Comparison of ENCODE assay signal across 15 cellular contexts in genomic region chr15:78038585-78039247, GRCh38. TPM values are rescaled to one million over a fixed set of nuclear protein-coding genes. Genes with fewer than 3 reads are reported as not detected.
DNase-seq lines count a peak whose midpoint lies in the region; ATAC-seq, FAIRE-seq and TF ChIP-seq lines count a peak whose summit lies in the region.
"Had no signal": no experiment of that assay in that cellular context is flagged by ENCODE, and none has a peak within 500 bp of the region (broad histone marks: within the 10 kb centered on the region; RNA-seq: fewer than 3 reads in every experiment).

No MANE protein-coding gene starts in this region.

- peaks cover 20 to 50% (median 34%) of the 10 kb centered on the region in 11 experiments; a peak in 21 of 22 replicates for H3K36me3 ChIP-seq in BLaER1 treated with 17β-estradiol and CSF1 and Interleukin-3, amounts not matched to agents 10 nM and 100 nM
- peaks cover 7 to 21% of the 10 kb centered on the region in 2 experiments for H3K36me3 ChIP-seq in GM12878 (ENCODE audit: control insufficient read depth in 2 of 2, insufficient read depth in 2 of 2, low read length in 1 of 2)

- peak overlapping the region in 3 of 11 experiments; percentile 2 to 21 (median 14); a peak in 2 of 22 replicates for H3K9ac ChIP-seq in BLaER1 treated with 17β-estradiol and CSF1 and Interleukin-3, amounts not matched to agents 10 nM and 100 nM
- no peak overlapping the region for H3K9ac ChIP-seq in H9 (ENCODE audit: extremely low read depth, insufficient read length, low read length)
- H3K9ac ChIP-seq in GM12878 (ENCODE audit: control insufficient read depth, insufficient read depth, low read length) = no peak overlapping the region

- FAIRE-seq in GM12878 (lab: Jason Lieb, UNC) = no peak

- no peak overlapping the region for H4K8ac ChIP-seq in H9 (replicated peaks; ENCODE audit: insufficient read length, low read depth, low read length)

- H3K4me1 ChIP-seq in BLaER1 treated with 17β-estradiol and CSF1 and Interleukin-3, amounts not matched to agents 10 nM and 100 nM = peaks cover 62 to 87% (median 75%) of the 10 kb centered on the region in 10 experiments
- no peaks in the 10 kb centered on the region for H3K4me1 ChIP-seq in H9 (ENCODE audit: insufficient read depth, low read length)
- H3K4me1 ChIP-seq in GM12878 (ENCODE audit: control insufficient read depth, insufficient read depth, low read length) = peaks cover 30% of the 10 kb centered on the region

- H3K9me3 ChIP-seq in BLaER1 treated with 17β-estradiol and CSF1 and Interleukin-3, amounts not matched to agents 10 nM and 100 nM (replicated peaks in 1 of 11) = no peaks in the 10 kb centered on the region
- H3K9me3 ChIP-seq in H9 (ENCODE audit: control insufficient read depth, low read depth, low read length) = no peaks in the 10 kb centered on the region
- no peaks in the 10 kb centered on the region for H3K9me3 ChIP-seq in GM12878 (replicated peaks; ENCODE audit: control insufficient read depth, insufficient read depth, low read length)
- H3K9me3 ChIP-seq: ascending aorta had no signal

- no peak overlapping the region for H3K4ac ChIP-seq in H9 (ENCODE audit: low read depth, low read length)

- peak overlapping the region; percentile 63 to 84 (median 72) for H3K4me2 ChIP-seq in BLaER1 treated with 17β-estradiol and CSF1 and Interleukin-3, amounts not matched to agents 10 nM and 100 nM
- no peak overlapping the region for H3K4me2 ChIP-seq in H9 (ENCODE audit: insufficient read depth, insufficient read length, low read length)
- H3K4me2 ChIP-seq in GM12878 (ENCODE audit: control insufficient read depth, insufficient read depth) = no peak overlapping the region

- DNase-seq in H9 (no peak), GM12878 (ENCODE audit: low read depth, low spot score) (no peak), nephron progenitor cell (no peak), NCI-H2196 treated with DMSO at 0.1 percent for 48 hours (lab: John Stamatoyannopoulos, UW; ENCODE audit: unreplicated experiment) (no peak), cerebellar nuclear complex (lab: John Stamatoyannopoulos, UW) (no peak), SW480 (ENCODE audit: low spot score) (no peak)
- DNase-seq: dorsolateral prefrontal cortex; IMR-90; NCI-H1092 treated with DMSO at 0.1 percent for 48 hours; NK-92 treated with Interleukin-12 subunit alpha and Interleukin-12 subunit beta, amount 100 ng/mL, for 24 hours; trophoblast cell had no signal

- H3K27me3 ChIP-seq in BLaER1 treated with 17β-estradiol and CSF1 and Interleukin-3, amounts not matched to agents 10 nM and 100 nM = no peaks in the 10 kb centered on the region
- H3K27me3 ChIP-seq in H9 (ENCODE audit: insufficient read depth, low read length) (no peaks in the 10 kb centered on the region), GM12878 (replicated peaks in 1 of 2; ENCODE audit: control insufficient read depth in 2 of 2, insufficient read depth in 2 of 2, low read length in 1 of 2) (no peaks in the 10 kb centered on the region)
- H3K27me3 ChIP-seq: ascending aorta, dorsolateral prefrontal cortex had no signal

- H2BK12ac ChIP-seq in H9 (ENCODE audit: insufficient read length, low read depth, low read length) = no peak overlapping the region

- no peak overlapping the region for H3K23ac ChIP-seq in H9 (ENCODE audit: insufficient read length, low read depth, low read length)

- no TSS peak for BruUV-seq in GM12878 (replicated peaks; lab: Mats Ljungman, UMichigan)

- no peak overlapping the region for H2AFZ ChIP-seq in H9 (ENCODE audit: low read length)
- H2AFZ ChIP-seq in GM12878 (ENCODE audit: control insufficient read depth, low read depth, low read length) = no peak overlapping the region

- H3K56ac ChIP-seq in H9 (ENCODE audit: insufficient read length, low read depth, low read length) = no peak overlapping the region

- in situ Hi-C loops in GM12878 (cut with MboI) = no loop called here

- CTCF ChIA-PET in GM12878 (lab: Yijun Ruan, JAX) = interaction anchor here (1.0 kb wide), 1 partner anchor 12 kb away, joined by 3 read pairs; no protein-coding TSS in a partner anchor

- no peaks in the 10 kb centered on the region for H3K79me2 ChIP-seq in H9 (ENCODE audit: insufficient read depth, low read length)
- no peaks in the 10 kb centered on the region; the same call in none of the 2 replicates for H3K79me2 ChIP-seq in GM12878 (ENCODE audit: control insufficient read depth, insufficient read depth, low read length)

- no peak for TF ChIP-seq POLR2A in GM12878 (IDR thresholded peaks at IDR 0.05; ENCODE audit: low read depth, low read length)

- RAD21 ChIA-PET in GM12878 (lab: Charles Lee; ENCODE audit: unreplicated experiment) = no interaction called here

- no peak for ATAC-seq in GM12878

- H3K27ac ChIP-seq in BLaER1 treated with 17β-estradiol and CSF1 and Interleukin-3, amounts not matched to agents 10 nM and 100 nM = peak overlapping the region in 9 of 11 experiments; percentile 7 to 66 (median 47); a peak in 16 of 22 replicates
- no peak overlapping the region for H3K27ac ChIP-seq in H9 (ENCODE audit: insufficient read length, low read depth, low read length)
- H3K27ac ChIP-seq in GM12878 (ENCODE audit: control insufficient read depth, insufficient read depth) = 0 out of 2 replicates have a peak overlapping the region, but pooled peaks have one; percentile 13
- H3K27ac ChIP-seq: C4-2B, dorsolateral prefrontal cortex had no signal

- H4K91ac ChIP-seq in H9 (ENCODE audit: insufficient read length, low read depth, low read length) = no peak overlapping the region

- TF ChIP-seq RAD21 in GM12878 (IDR thresholded peaks at IDR 0.05; ENCODE audit: insufficient read depth, low read depth, low read length) = no peak

- H3K14ac ChIP-seq in H9 (ENCODE audit: insufficient read depth, low read length) = no peak overlapping the region

- TF ChIP-seq CTCF in H9 (conservative IDR thresholded peaks at IDR 0.05) (no peak), GM12878 (IDR thresholded peaks at IDR 0.05 in 2 of 3, conservative IDR thresholded peaks at IDR 0.05 in 1 of 3; ENCODE audit: control insufficient read depth in 2 of 3, extremely low read depth in 1 of 3, insufficient read depth in 1 of 3, low read depth in 3 of 3, low read length in 3 of 3) (no peak), nephron progenitor cell (IDR thresholded peaks at IDR 0.05) (no peak)

- POLR2A ChIA-PET in GM12878 (lab: Charles Lee) = no interaction called here

- peaks cover 0 to 80% (median 0%) of the 10 kb centered on the region in 11 experiments; a peak in 6 of 22 replicates for H4K20me1 ChIP-seq in BLaER1 treated with 17β-estradiol and CSF1 and Interleukin-3, amounts not matched to agents 10 nM and 100 nM
- H4K20me1 ChIP-seq in H9 (ENCODE audit: control insufficient read depth, insufficient read depth, insufficient read length) = no peaks in the 10 kb centered on the region
- no peaks in the 10 kb centered on the region; the same call in 1 of the 2 replicates for H4K20me1 ChIP-seq in GM12878 (ENCODE audit: control insufficient read depth, insufficient read depth)

- H3K27ac Mint-ChIP-seq in H9 = peak overlapping the region in 2 of 3 experiments; percentile 12 to 90; a peak in 4 of 7 replicates
- H3K27ac Mint-ChIP-seq in nephron progenitor cell = peak overlapping the region; percentile 15

- H3K9me3 Mint-ChIP-seq in H9 (no peaks in the 10 kb centered on the region), nephron progenitor cell (no peaks in the 10 kb centered on the region)

- no peaks in the 10 kb centered on the region for H3K23me2 ChIP-seq in H9 (ENCODE audit: insufficient read length, low read depth, low read length, poor library complexity, severe bottlenecking)

- peaks cover 7 to 9% of the 10 kb centered on the region in 2 experiments for H3K4me1 Mint-ChIP-seq in H9
- H3K4me1 Mint-ChIP-seq in nephron progenitor cell = peaks cover 61% of the 10 kb centered on the region

- H3K27me3 Mint-ChIP-seq in H9 (ENCODE audit: low read depth) (no peaks in the 10 kb centered on the region), nephron progenitor cell (ENCODE audit: low read depth, poor library complexity) (peaks cover 7% of the 10 kb centered on the region)

- H3K4me3 Mint-ChIP-seq in H9 (no peak overlapping the region), nephron progenitor cell (no peak overlapping the region)

- intact Hi-C loops in GM12878 (cut with micrococcal nuclease; ENCODE audit: unreplicated experiment) = no loop called here

- no CpG with 5 or more reads among the region's 8 CpGs for WGBS in H9 (ENCODE audit: extremely low coverage, insufficient read length, low lambda C conversion rate)
- 89% methylated on average over 8 of the region's 8 CpGs for WGBS in GM12878 (ENCODE audit: insufficient coverage, insufficient replicate concordance, low lambda C conversion rate, missing lambda C conversion rate)

- TF ChIP-seq EP300 in GM12878 (IDR thresholded peaks at IDR 0.05; ENCODE audit: borderline replicate concordance in 1 of 2, control insufficient read depth in 1 of 2, low read depth in 2 of 2, low read length in 2 of 2) = no peak

- SMC1A ChIA-PET in GM12878 (lab: Charles Lee; ENCODE audit: uncharacterized antibody, unreplicated experiment) = interaction anchor here (8.4 kb wide), 1 partner anchor 32 kb away, joined by 87 read pairs; no protein-coding TSS in a partner anchor

- no peak overlapping the region for H2BK120ac ChIP-seq in H9 (ENCODE audit: low read depth, low read length, poor library complexity, severe bottlenecking)

- H3K36me3 Mint-ChIP-seq in H9 (ENCODE audit: insufficient read depth in 1 of 3, low read depth in 3 of 3) (peaks cover 0 to 8% (median 0%) of the 10 kb centered on the region in 3 experiments; a peak in 4 of 7 replicates), nephron progenitor cell (ENCODE audit: low read depth) (no peaks in the 10 kb centered on the region)

- H3K18ac ChIP-seq in H9 (ENCODE audit: insufficient read length, low read depth, low read length) = no peak overlapping the region

- H2AK5ac ChIP-seq in H9 (ENCODE audit: insufficient read length, low read length) = no peak overlapping the region

- no peak overlapping the region for H3T11ph ChIP-seq in H9 (ENCODE audit: low read length)

- no peaks in the 10 kb centered on the region for H3K79me1 ChIP-seq in H9 (ENCODE audit: insufficient read depth, low read depth, low read length, poor library complexity, severe bottlenecking)

- H2BK20ac ChIP-seq in H9 (ENCODE audit: low read depth, low read length, poor library complexity, severe bottlenecking) = no peak overlapping the region

- no peak overlapping the region for H4K5ac ChIP-seq in H9 (ENCODE audit: insufficient read length, low read depth, low read length)

- H3K4me3 ChIP-seq in BLaER1 treated with 17β-estradiol and CSF1 and Interleukin-3, amounts not matched to agents 10 nM and 100 nM = no peak overlapping the region
- H3K4me3 ChIP-seq in GM12878 = no peak overlapping the region
- H3K4me3 ChIP-seq: ascending aorta, dorsolateral prefrontal cortex had no signal

- no peak overlapping the region for H2BK5ac ChIP-seq in H9 (ENCODE audit: insufficient read length, low read length)

- H2BK15ac ChIP-seq in H9 (ENCODE audit: low read depth, low read length) = no peak overlapping the region

RNA-seq across cellular contexts. Expression of gene TBC1D2B, which starts 38.8 kb away (rescaled TPM):
- total RNA-seq in H9 (2021) (16.0 and 17.6 TPM in 2 replicates), GM12878 (2014; rRNA removed) (18.4 and 21.9 TPM in 2 replicates), GM12878 (2014; rRNA removed; fragmentation: Illumina TruSeq; extraction: Trizol) (17.0 and 20.4 TPM in 2 replicates), GM12878 (2021) (27.0 and 28.7 TPM in 2 replicates)
- 172 and 173 TPM in 2 replicates for total RNA-seq in GM12878 (2013; cell fraction: nucleolus; rRNA removed)
- 12.9 TPM for polyA plus RNA-seq in GM12878 (2011; ENCODE audit: low read depth)
- polyA plus RNA-seq in GM12878 (2011; rRNA removed) (53.4 and 75.9 TPM in 2 replicates), GM12878 (2014; fragmentation: Illumina TruSeq; extraction: Trizol) (22.7 and 26.1 TPM in 2 replicates), GM12878 (2014; fragmentation: Nextera tagmentation; extraction: Ambion mirVana) (1 to 10 TPM; 1.3 to 1.4 TPM), GM12878 (2014; rRNA removed) (22.4 and 25.6 TPM in 2 replicates), GM12878 (2016; fragmentation: Nextera tagmentation; extraction: Ambion mirVana) (1 to 10 TPM; 2.7 to 8.2 TPM)
- polyA plus RNA-seq in GM12878 (2011; cell fraction: cytosol; rRNA removed) = 38.8 and 40.0 TPM in 2 replicates
- 110 and 121 TPM in 2 replicates for polyA plus RNA-seq in GM12878 (2011; cell fraction: nucleus; rRNA removed)
- 17.9 and 21.2 TPM in 2 replicates for polyA plus RNA-seq in GM12878 (2012)
- polyA minus RNA-seq in GM12878 (2011; rRNA and poly(A)+ RNA removed) = 50.3 and 51.8 TPM in 2 replicates
- 14.4 and 14.8 TPM in 2 replicates for polyA minus RNA-seq in GM12878 (2011; cell fraction: cytosol; rRNA and poly(A)+ RNA removed)
- 35.9 and 50.8 TPM in 2 replicates for polyA minus RNA-seq in GM12878 (2011; cell fraction: nucleus; rRNA and poly(A)+ RNA removed)

RNA-seq across cellular contexts. Expression of gene SH2D7, which starts 53.6 kb away (rescaled TPM):
- total RNA-seq in H9 (2021) (not detected in 2 replicates), GM12878 (2014; rRNA removed) (0.06 TPM in 1 of 2 replicates, not detected in the other), GM12878 (2014; rRNA removed; fragmentation: Illumina TruSeq; extraction: Trizol) (not detected in 2 replicates), GM12878 (2021) (0.08 TPM in 1 of 2 replicates, not detected in the other)
- not detected in 2 replicates for total RNA-seq in GM12878 (2013; cell fraction: nucleolus; rRNA removed)
- not detected for polyA plus RNA-seq in GM12878 (2011; ENCODE audit: low read depth)
- polyA plus RNA-seq in GM12878 (2011; rRNA removed) (not detected in 2 replicates), GM12878 (2014; fragmentation: Illumina TruSeq; extraction: Trizol) (0.04 TPM in 1 of 2 replicates, not detected in the other), GM12878 (2014; fragmentation: Nextera tagmentation; extraction: Ambion mirVana) (not detected), GM12878 (2014; rRNA removed) (not detected in 2 replicates), GM12878 (2016; fragmentation: Nextera tagmentation; extraction: Ambion mirVana) (not detected)
- polyA plus RNA-seq in GM12878 (2011; cell fraction: cytosol; rRNA removed) = not detected in 2 replicates
- polyA plus RNA-seq in GM12878 (2011; cell fraction: nucleus; rRNA removed) = not detected in 2 replicates
- not detected in 2 replicates for polyA plus RNA-seq in GM12878 (2012)
- polyA minus RNA-seq in GM12878 (2011; rRNA and poly(A)+ RNA removed) = 0.10 and 0.15 TPM in 2 replicates
- not detected in 2 replicates for polyA minus RNA-seq in GM12878 (2011; cell fraction: cytosol; rRNA and poly(A)+ RNA removed)
- polyA minus RNA-seq in GM12878 (2011; cell fraction: nucleus; rRNA and poly(A)+ RNA removed) = 0.12 TPM in 1 of 2 replicates, not detected in the other
- total RNA-seq: ascending aorta, dorsolateral prefrontal cortex, IMR-90, osteoblast had no signal
- polyA plus RNA-seq: IMR-90 had no signal

Comparison
In these comparisons a context has a peak if more than half of its experiments do, and no peak if none do; other contexts are left out.
1. H3K4me2 ChIP-seq: peak in BLaER1 treated with 17β-estradiol and CSF1 and Interleukin-3, amounts not matched to agents 10 nM and 100 nM (11 of 11); none in H9 (single experiment) and GM12878 (single experiment).